ENCODE assay signal across 8 cellular contexts in genomic region chr19:56567274-56568120, GRCh38. TPM values are rescaled to one million over a fixed set of nuclear protein-coding genes. Genes with fewer than 3 reads are reported as not detected.
DNase-seq lines count a peak whose midpoint lies in the region; ATAC-seq, FAIRE-seq and TF ChIP-seq lines count a peak whose summit lies in the region.

Gene ZNF470, plus strand, starts transcription at chr19:56567468. Its CDS starts 2,844 bp downstream, at chr19:56570312.

- no peak for TF ChIP-seq CTCF in AG10803 (conservative IDR thresholded peaks at IDR 0.05; ENCODE audit: low read length)

- peak; percentile 29 for FAIRE-seq in endometrium (lab: Jason Lieb, UNC)

- H3K4me3 ChIP-seq in AG10803 (ENCODE audit: low read length) = peak within 1 kb of the TSS; percentile 94

- DNase-seq in AG10803 (ENCODE audit: low read depth) (peak; percentile 88), NCI-H82 treated with DMSO at 0.1 percent for 48 hours (lab: John Stamatoyannopoulos, UW; ENCODE audit: unreplicated experiment) (peak; percentile 65), mesenteric fat pad (ENCODE audit: low spot score) (peak; percentile 97)
- peak; percentile 88 for DNase-seq in activated CD8-positive, alpha-beta memory T cell treated with anti-CD3 and anti-CD28 coated beads, Interleukin-2, amount 50 U/mL, for 4 hours
- DNase-seq in stimulated activated CD8-positive, alpha-beta memory T cell treated with anti-CD3 and anti-CD28 coated beads, Interleukin-12 subunit alpha, Interleukin-12 subunit beta, amount 100 ng/mL, for 4 hours (ENCODE audit: low read depth) = peak; percentile 77

- ATAC-seq in GM19035 (IDR thresholded peaks at IDR 0.05; ENCODE audit: unreplicated experiment) (peak; percentile 97), HG03342 (IDR thresholded peaks at IDR 0.05; ENCODE audit: unreplicated experiment) (peak; percentile 97)

RNA-seq across cellular contexts. Expression of gene ZNF470, which starts in this region (rescaled TPM):
- 2.4 TPM for total RNA-seq in mesenteric fat pad

Comparison
In these comparisons a context has a peak if more than half of its experiments do, and no peak if none do; other contexts are left out.
1. Peak in every context shown above with its lines: DNase-seq, ATAC-seq and H3K4me3 ChIP-seq.